In the genomic region with DNA sequence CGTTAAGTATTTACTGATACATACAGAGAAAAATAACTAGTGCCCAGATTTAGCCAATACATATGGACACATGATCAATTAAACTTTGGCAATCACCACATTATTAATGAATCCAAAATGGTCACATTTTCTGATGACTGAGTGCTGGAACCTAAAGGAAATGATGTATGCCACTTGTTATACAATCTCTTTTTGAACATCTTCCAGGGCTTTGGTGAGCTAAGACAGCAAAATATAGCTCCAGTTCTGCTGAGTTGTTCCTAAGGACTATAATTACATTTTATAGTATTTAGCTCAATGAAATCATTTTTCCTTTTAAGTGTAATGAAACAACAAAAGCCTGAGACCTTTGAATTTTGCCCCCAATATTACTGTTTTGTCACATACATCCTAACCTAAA, we compare ENCODE assay signal across 22 cellular contexts.
A peak's percentile ranks its signal among the peaks of the same experiment; 100 is the strongest.
DNase-seq lines count a peak whose midpoint lies in the region; ATAC-seq and TF ChIP-seq lines count a peak whose summit lies in the region.
"Had no signal": no experiment of that assay in that cellular context is flagged by ENCODE, and none has a peak within 500 bp of the region (broad histone marks: within the 10 kb centered on the region; RNA-seq: fewer than 3 reads in every experiment).

No MANE protein-coding gene starts in this region.

- peak overlapping the region; percentile 58 for H3K9ac ChIP-seq in mesenchymal stem cell (ENCODE audit: low read length)
- H3K9ac ChIP-seq: KMS-11 had no signal

- WGBS in mesenchymal stem cell = no CpG with 5 or more reads among the region's 1 CpG
- 41 to 50% methylated on average over 1 of the region's 1 CpG for WGBS in lower leg skin, 2 donors

- no peak overlapping the region for H4K91ac ChIP-seq in mesenchymal stem cell (ENCODE audit: low read length)

- H3K9me3 ChIP-seq in A673 (ENCODE audit: low read depth, low read length, poor library complexity, severe bottlenecking) = peaks cover 5% of the 10 kb centered on the region
- H3K9me3 ChIP-seq in mesenchymal stem cell (ENCODE audit: control insufficient read depth, low read length) = peaks cover 8% of the 10 kb centered on the region
- H3K9me3 ChIP-seq: prostate gland had no signal

- no peak overlapping the region for H3K14ac ChIP-seq in mesenchymal stem cell (ENCODE audit: low read length in 2 of 2)

- H3K18ac ChIP-seq in mesenchymal stem cell (ENCODE audit: low read depth in 1 of 2, low read length in 2 of 2) = no peak overlapping the region

- H2BK12ac ChIP-seq in mesenchymal stem cell (ENCODE audit: low read length in 2 of 2) = no peak overlapping the region

- no TSS peak for BruUV-seq in A673 (replicated peaks; lab: Mats Ljungman, UMichigan)

- H3K4ac ChIP-seq in mesenchymal stem cell (ENCODE audit: low read depth in 1 of 2, low read length in 2 of 2) = no peak overlapping the region

- H3K4me1 ChIP-seq in A673 (ENCODE audit: insufficient read depth, low read length, poor library complexity, severe bottlenecking) (peaks cover 24% of the 10 kb centered on the region), mesenchymal stem cell (ENCODE audit: control insufficient read depth, insufficient read depth, low read depth, low read length) (no peaks in the 10 kb centered on the region)
- H3K4me1 ChIP-seq: prostate gland, sigmoid colon had no signal

- peak overlapping the region; percentile 79 for H3K27ac ChIP-seq in A673 (ENCODE audit: low read depth, low read length, poor library complexity, severe bottlenecking)
- H3K27ac ChIP-seq in dorsolateral prefrontal cortex = peak overlapping the region in 47 of 59 donors; percentile 4 to 85 (median 62)
- H3K27ac ChIP-seq in mesenchymal stem cell (ENCODE audit: low read length, poor library complexity, severe bottlenecking) = no peak overlapping the region
- H3K27ac ChIP-seq: KMS-11, prostate gland, sigmoid colon had no signal

- H3K4me2 ChIP-seq in mesenchymal stem cell (ENCODE audit: low read length, poor library complexity, severe bottlenecking) = no peak overlapping the region
- H3K4me2 ChIP-seq: KMS-11 had no signal

- no peak overlapping the region for H2AFZ ChIP-seq in mesenchymal stem cell (ENCODE audit: low read depth, low read length)

- H3K36me3 ChIP-seq in A673 (ENCODE audit: insufficient read depth, low read length, poor library complexity, severe bottlenecking) = no peaks in the 10 kb centered on the region
- no peaks in the 10 kb centered on the region for H3K36me3 ChIP-seq in mesenchymal stem cell (ENCODE audit: control insufficient read depth in 1 of 2, insufficient read depth in 2 of 2, low read depth in 1 of 2, low read length in 2 of 2)
- H3K36me3 ChIP-seq: prostate gland, sigmoid colon had no signal

- no peak for ATAC-seq in GM21367 (IDR thresholded peaks at IDR 0.05; ENCODE audit: unreplicated experiment)
- ATAC-seq: activated CD4-positive, alpha-beta T cell treated with anti-CD3 and anti-CD28 coated beads for 36 hours; CD8-positive, alpha-beta T cell had no signal

- H2BK5ac ChIP-seq in mesenchymal stem cell (ENCODE audit: low read depth, low read length, poor library complexity, severe bottlenecking) = no peak overlapping the region

- H3K79me1 ChIP-seq in mesenchymal stem cell (replicated peaks; ENCODE audit: low read length, poor library complexity, severe bottlenecking) = no peaks in the 10 kb centered on the region

- H3K27me3 ChIP-seq in A673 (replicated peaks; ENCODE audit: insufficient read depth, low read depth, low read length, poor library complexity) (no peaks in the 10 kb centered on the region), dorsolateral prefrontal cortex (no peaks in the 10 kb centered on the region), mesenchymal stem cell (ENCODE audit: control insufficient read depth in 1 of 2, insufficient read depth in 1 of 2, low read length in 2 of 2) (no peaks in the 10 kb centered on the region)
- H3K27me3 ChIP-seq: sigmoid colon had no signal

- no peak overlapping the region for H2BK15ac ChIP-seq in mesenchymal stem cell (ENCODE audit: low read depth, poor library complexity, severe bottlenecking)

- no peak for TF ChIP-seq CTCF in A673 (conservative IDR thresholded peaks at IDR 0.05; ENCODE audit: low read depth, low read length)
- no peak for TF ChIP-seq CTCF in dorsolateral prefrontal cortex (IDR thresholded peaks at IDR 0.05 in 54 of 56, conservative IDR thresholded peaks at IDR 0.05 in 2 of 56; ENCODE audit: low read depth in 1 of 56, partially characterized antibody in 56 of 56)
- no peak for TF ChIP-seq CTCF in lower leg skin (IDR thresholded peaks at IDR 0.05)

- no peak overlapping the region for H2BK120ac ChIP-seq in mesenchymal stem cell (ENCODE audit: low read depth, low read length)

- DNase-seq in A673 (ENCODE audit: low spot score) (peak; percentile 51), HT1080 (ENCODE audit: low read depth) (peak; percentile 8), dorsolateral prefrontal cortex (no peak), mesenchymal stem cell (no peak), lower leg skin (ENCODE audit: low spot score in 2 of 2) (no peak)
- no peak for DNase-seq in stimulated activated CD4-positive, alpha-beta T cell treated with anti-CD3 and anti-CD28 coated beads, Interleukin-4, amount 100 ng/mL, for 24 hours
- DNase-seq in stimulated activated CD4-positive, alpha-beta T cell treated with anti-CD3 and anti-CD28 coated beads, Interleukin-12 subunit alpha, Interleukin-12 subunit beta, amount 100 ng/mL, for 4 hours = no peak
- DNase-seq: activated CD4-positive, alpha-beta T cell treated with anti-CD3 and anti-CD28 coated beads for 36 hours; activated naive CD8-positive, alpha-beta T cell treated with anti-CD3 and anti-CD28 coated beads for 36 hours; activated T-cell treated with anti-CD3 and anti-CD28 coated beads for 4 hours; caudate nucleus; CD8-positive, alpha-beta T cell; DMS 273 treated with DMSO at 0.1 percent for 48 hours; NCI-H1417 treated with DMSO at 0.1 percent for 48 hours; NCI-H2081; NCI-H345; RPMI8226; sigmoid colon had no signal

- H2AK5ac ChIP-seq in mesenchymal stem cell (ENCODE audit: low read length, severe bottlenecking) = no peak overlapping the region

- H3K4me3 ChIP-seq in A673 (ENCODE audit: low read depth, low read length, poor library complexity, severe bottlenecking) (no peak overlapping the region), dorsolateral prefrontal cortex (no peak overlapping the region), mesenchymal stem cell (ENCODE audit: insufficient read depth in 1 of 2, low read depth in 1 of 2, low read length in 2 of 2) (peak overlapping the region in 1 of 2 experiments; percentile 25), lower leg skin (ENCODE audit: low read depth, poor library complexity, severe bottlenecking) (no peak overlapping the region)
- H3K4me3 ChIP-seq: lung, prostate gland, sigmoid colon had no signal

- no peak for TF ChIP-seq POLR2A in lower leg skin (IDR thresholded peaks at IDR 0.05)

- no peak overlapping the region for H4K8ac ChIP-seq in mesenchymal stem cell (ENCODE audit: low read length)

- CTCF ChIA-PET in A673 (lab: Charles Lee) = no interaction called here

- POLR2A ChIA-PET in A673 (lab: Charles Lee; ENCODE audit: low non-redundant PET) = no interaction called here

- intact Hi-C loops in A673 (cut with micrococcal nuclease; ENCODE audit: unreplicated experiment) (no loop called here), dorsolateral prefrontal cortex (cut with DNase I) (no loop called here), lower leg skin (cut with DNase I; ENCODE audit: low total_unique reads) (no loop called here)

- H3K23ac ChIP-seq in mesenchymal stem cell (ENCODE audit: low read length in 2 of 2) = no peak overlapping the region

Comparison
In these comparisons a context has a peak if more than half of its experiments do, and no peak if none do; other contexts are left out.
1. DNase-seq: peak in A673 (single experiment) and HT1080 (single experiment); none in dorsolateral prefrontal cortex (0 of 10), mesenchymal stem cell (single experiment), stimulated activated CD4-positive, alpha-beta T cell treated with anti-CD3 and anti-CD28 coated beads, Interleukin-4, amount 100 ng/mL, for 24 hours (single experiment), lower leg skin (0 of 2) and stimulated activated CD4-positive, alpha-beta T cell treated with anti-CD3 and anti-CD28 coated beads, Interleukin-12 subunit alpha, Interleukin-12 subunit beta, amount 100 ng/mL, for 4 hours (single experiment).